24 cellular contexts compared by ENCODE assay signal in genomic region chr4:2546286-2546823, GRCh38. TPM values are rescaled to one million over a fixed set of nuclear protein-coding genes. Genes with fewer than 3 reads are reported as not detected.
A peak's percentile ranks its signal among the peaks of the same experiment; 100 is the strongest.
DNase-seq lines count a peak whose midpoint lies in the region; ATAC-seq, FAIRE-seq and TF ChIP-seq lines count a peak whose summit lies in the region.
"Had no signal": no experiment of that assay in that cellular context is flagged by ENCODE, and none has a peak within 500 bp of the region (broad histone marks: within the 10 kb centered on the region; RNA-seq: fewer than 3 reads in every experiment).

No MANE protein-coding gene starts in this region.

- no peaks in the 10 kb centered on the region; a peak in 1 of 4 replicates for H3K36me3 ChIP-seq in GM12878 (ENCODE audit: control insufficient read depth in 2 of 2, insufficient read depth in 2 of 2, low read length in 1 of 2)

- peaks cover 2% of the 10 kb centered on the region; the same call in 2 of the 3 replicates for H3K9me3 ChIP-seq in GM12878 (replicated peaks; ENCODE audit: control insufficient read depth, insufficient read depth, low read length)

- H3K27me3 Mint-ChIP-seq in activated T-cell treated with anti-CD3 and anti-CD28 coated beads, Interleukin-2, amount 50 U/mL, for 72 hours (ENCODE audit: low read depth): no peaks in the 10 kb centered on the region
- H3K27me3 Mint-ChIP-seq in activated T-cell treated with anti-CD3 and anti-CD28 coated beads, Interleukin-2, amount 50 U/mL, for 4 hours (ENCODE audit: low read depth): no peaks in the 10 kb centered on the region
- H3K27me3 Mint-ChIP-seq in stimulated activated naive CD8-positive, alpha-beta T cell treated with anti-CD3 and anti-CD28 coated beads, Interleukin-15, amount 100 ng/mL, for 72 hours: no peaks in the 10 kb centered on the region
- H3K27me3 Mint-ChIP-seq: B cell; CD8-positive, alpha-beta memory T cell had no signal

- H3K27ac ChIP-seq in GM12878 (ENCODE audit: control insufficient read depth, insufficient read depth): no peak overlapping the region
- H3K27ac ChIP-seq: BLaER1 treated with 17β-estradiol and CSF1 and Interleukin-3, amounts not matched to agents 10 nM and 100 nM had no signal

- no peak overlapping the region for H3K27ac Mint-ChIP-seq in activated T-cell treated with anti-CD3 and anti-CD28 coated beads, Interleukin-2, amount 50 U/mL, for 72 hours
- H3K27ac Mint-ChIP-seq in stimulated activated naive CD8-positive, alpha-beta T cell treated with anti-CD3 and anti-CD28 coated beads, Interleukin-15, amount 100 ng/mL, for 72 hours: no peak overlapping the region
- H3K27ac Mint-ChIP-seq in stimulated activated effector memory CD8-positive, alpha-beta T cell treated with anti-CD3 and anti-CD28 coated beads, Interleukin-12 subunit alpha, Interleukin-12 subunit beta, amount 100 ng/mL, for 72 hours: no peak overlapping the region
- H3K27ac Mint-ChIP-seq: B cell, GM23338, HFFc6 had no signal

- CTCF ChIA-PET in GM12878 (lab: Yijun Ruan, JAX): interaction anchor here (1.4 kb wide), 2 partner anchors 9 to 11 kb away, joined by 5 to 6 read pairs; no protein-coding TSS in a partner anchor

- POLR2A ChIA-PET in GM12878 (lab: Charles Lee): interaction anchor here (0.5 kb wide), 1 partner anchor 41 kb away, joined by 5 read pairs; no protein-coding TSS in a partner anchor

- no peak for DNase-seq in activated T-cell treated with anti-CD3 and anti-CD28 coated beads, Interleukin-2, amount 50 U/mL, for 72 hours
- no peak for DNase-seq in activated T-cell treated with anti-CD3 and anti-CD28 coated beads, Interleukin-2, amount 50 U/mL, for 4 hours
- no peak for DNase-seq in stimulated activated naive CD8-positive, alpha-beta T cell treated with anti-CD3 and anti-CD28 coated beads, Interleukin-15, amount 100 ng/mL, for 72 hours
- DNase-seq in stimulated activated naive CD8-positive, alpha-beta T cell treated with anti-CD3 and anti-CD28 coated beads, Interleukin-15, Interleukin-2, amounts not matched to agents 100 U/mL and 50 U/mL, for 24 hours: no peak
- DNase-seq in GM12878 (ENCODE audit: low read depth, low spot score) (no peak), cardiac septum (ENCODE audit: low spot score) (no peak)
- no peak for DNase-seq in stimulated activated effector memory CD8-positive, alpha-beta T cell treated with anti-CD3 and anti-CD28 coated beads, Interleukin-12 subunit alpha, Interleukin-12 subunit beta, amount 100 ng/mL, for 72 hours (ENCODE audit: low spot score in 2 of 2)
- DNase-seq: CD8-positive, alpha-beta memory T cell; COR-L47; DMS 273 treated with DMSO at 0.1 percent for 48 hours; DMS53; DND-41; EL; HCEC 1CT; HFFc6; IMR-90 had no signal

- H3K9me3 Mint-ChIP-seq in activated T-cell treated with anti-CD3 and anti-CD28 coated beads, Interleukin-2, amount 50 U/mL, for 72 hours: peaks cover 0 to 3% of the 10 kb centered on the region in 2 donors
- H3K9me3 Mint-ChIP-seq in activated T-cell treated with anti-CD3 and anti-CD28 coated beads, Interleukin-2, amount 50 U/mL, for 4 hours: no peaks in the 10 kb centered on the region
- H3K9me3 Mint-ChIP-seq in stimulated activated naive CD8-positive, alpha-beta T cell treated with anti-CD3 and anti-CD28 coated beads, Interleukin-15, amount 100 ng/mL, for 72 hours: no peaks in the 10 kb centered on the region
- H3K9me3 Mint-ChIP-seq in stimulated activated effector memory CD8-positive, alpha-beta T cell treated with anti-CD3 and anti-CD28 coated beads, Interleukin-12 subunit alpha, Interleukin-12 subunit beta, amount 100 ng/mL, for 72 hours: no peaks in the 10 kb centered on the region
- H3K9me3 Mint-ChIP-seq: CD8-positive, alpha-beta memory T cell; GM23338; HFFc6 had no signal

- no peak for TF ChIP-seq RAD21 in GM12878 (IDR thresholded peaks at IDR 0.05; ENCODE audit: insufficient read depth, low read depth, low read length)

- H3K4me3 Mint-ChIP-seq in activated T-cell treated with anti-CD3 and anti-CD28 coated beads, Interleukin-2, amount 50 U/mL, for 72 hours: no peak overlapping the region
- no peak overlapping the region for H3K4me3 Mint-ChIP-seq in activated T-cell treated with anti-CD3 and anti-CD28 coated beads, Interleukin-2, amount 50 U/mL, for 4 hours
- H3K4me3 Mint-ChIP-seq in stimulated activated naive CD8-positive, alpha-beta T cell treated with anti-CD3 and anti-CD28 coated beads, Interleukin-15, amount 100 ng/mL, for 72 hours: no peak overlapping the region
- H3K4me3 Mint-ChIP-seq in stimulated activated effector memory CD8-positive, alpha-beta T cell treated with anti-CD3 and anti-CD28 coated beads, Interleukin-12 subunit alpha, Interleukin-12 subunit beta, amount 100 ng/mL, for 72 hours: no peak overlapping the region
- H3K4me3 Mint-ChIP-seq: B cell; CD8-positive, alpha-beta memory T cell; GM23338; HFFc6 had no signal

- H4K20me1 ChIP-seq in GM12878 (ENCODE audit: control insufficient read depth, insufficient read depth): no peaks in the 10 kb centered on the region; the same call in 1 of the 2 replicates

- H3K4me1 Mint-ChIP-seq in activated T-cell treated with anti-CD3 and anti-CD28 coated beads, Interleukin-2, amount 50 U/mL, for 72 hours (ENCODE audit: low read depth): peaks cover 35% of the 10 kb centered on the region
- H3K4me1 Mint-ChIP-seq in activated T-cell treated with anti-CD3 and anti-CD28 coated beads, Interleukin-2, amount 50 U/mL, for 4 hours (ENCODE audit: low read depth): peaks cover 22% of the 10 kb centered on the region
- peaks cover 18% of the 10 kb centered on the region for H3K4me1 Mint-ChIP-seq in stimulated activated naive CD8-positive, alpha-beta T cell treated with anti-CD3 and anti-CD28 coated beads, Interleukin-15, amount 100 ng/mL, for 72 hours
- peaks cover 31% of the 10 kb centered on the region for H3K4me1 Mint-ChIP-seq in stimulated activated effector memory CD8-positive, alpha-beta T cell treated with anti-CD3 and anti-CD28 coated beads, Interleukin-12 subunit alpha, Interleukin-12 subunit beta, amount 100 ng/mL, for 72 hours
- H3K4me1 Mint-ChIP-seq: GM23338 had no signal

- no peak overlapping the region for H3K4me3 ChIP-seq in GM12878
- H3K4me3 ChIP-seq: BLaER1 treated with 17β-estradiol and CSF1 and Interleukin-3, amounts not matched to agents 10 nM and 100 nM; GM23338 had no signal

- H3K4me2 ChIP-seq in GM12878 (ENCODE audit: control insufficient read depth, insufficient read depth): no peak overlapping the region
- H3K4me2 ChIP-seq: BLaER1 treated with 17β-estradiol and CSF1 and Interleukin-3, amounts not matched to agents 10 nM and 100 nM; GM23338 had no signal

- H3K9ac ChIP-seq in GM12878 (ENCODE audit: control insufficient read depth, insufficient read depth, low read length): no peak overlapping the region
- H3K9ac ChIP-seq: BLaER1 treated with 17β-estradiol and CSF1 and Interleukin-3, amounts not matched to agents 10 nM and 100 nM had no signal

- BruUV-seq in GM12878 (replicated peaks; lab: Mats Ljungman, UMichigan): TSS peak; percentile 19

- no peak for TF ChIP-seq CTCF in GM12878 (IDR thresholded peaks at IDR 0.05 in 2 of 3, conservative IDR thresholded peaks at IDR 0.05 in 1 of 3; ENCODE audit: control insufficient read depth in 2 of 3, extremely low read depth in 1 of 3, insufficient read depth in 1 of 3, low read depth in 3 of 3, low read length in 3 of 3)

- no peak overlapping the region for H2AFZ ChIP-seq in GM12878 (ENCODE audit: control insufficient read depth, low read depth, low read length)
- H2AFZ ChIP-seq: GM23338 had no signal

- no peak for TF ChIP-seq POLR2A in GM12878 (IDR thresholded peaks at IDR 0.05; ENCODE audit: low read depth, low read length)

- no peak for FAIRE-seq in GM12878 (lab: Jason Lieb, UNC)
- FAIRE-seq: GM12891, GM18507, H54, HTR-8/SVneo had no signal

- H3K36me3 Mint-ChIP-seq in activated T-cell treated with anti-CD3 and anti-CD28 coated beads, Interleukin-2, amount 50 U/mL, for 72 hours (ENCODE audit: insufficient read depth in 2 of 2): peaks cover 0 to 3% of the 10 kb centered on the region in 2 donors
- peaks cover 5% of the 10 kb centered on the region for H3K36me3 Mint-ChIP-seq in activated T-cell treated with anti-CD3 and anti-CD28 coated beads, Interleukin-2, amount 50 U/mL, for 4 hours (ENCODE audit: insufficient read depth)
- peaks cover 4% of the 10 kb centered on the region for H3K36me3 Mint-ChIP-seq in stimulated activated effector memory CD8-positive, alpha-beta T cell treated with anti-CD3 and anti-CD28 coated beads, Interleukin-12 subunit alpha, Interleukin-12 subunit beta, amount 100 ng/mL, for 72 hours

- SMC1A ChIA-PET in GM12878 (lab: Charles Lee; ENCODE audit: uncharacterized antibody, unreplicated experiment): interaction anchor here (0.7 kb wide), 1 partner anchor 17 kb away, joined by 3 read pairs; no protein-coding TSS in a partner anchor

- RAD21 ChIA-PET in GM12878 (lab: Charles Lee; ENCODE audit: unreplicated experiment): no interaction called here

- ATAC-seq in activated T-cell treated with anti-CD3 and anti-CD28 coated beads, Interleukin-2, amount 50 U/mL, for 72 hours (replicated peaks in 1 of 2): peak; percentile 32 to 80
- no peak for ATAC-seq in activated T-cell treated with anti-CD3 and anti-CD28 coated beads, Interleukin-2, amount 50 U/mL, for 4 hours
- ATAC-seq in stimulated activated naive CD8-positive, alpha-beta T cell treated with anti-CD3 and anti-CD28 coated beads, Interleukin-15, amount 100 ng/mL, for 72 hours: peak; percentile 33
- no peak for ATAC-seq in stimulated activated naive CD8-positive, alpha-beta T cell treated with anti-CD3 and anti-CD28 coated beads, Interleukin-15, Interleukin-2, amounts not matched to agents 100 U/mL and 50 U/mL, for 24 hours
- no peak for ATAC-seq in GM12878
- peak; percentile 56 for ATAC-seq in stimulated activated effector memory CD8-positive, alpha-beta T cell treated with anti-CD3 and anti-CD28 coated beads, Interleukin-12 subunit alpha, Interleukin-12 subunit beta, amount 100 ng/mL, for 72 hours
- no peak for ATAC-seq in GM19397 (IDR thresholded peaks at IDR 0.05; ENCODE audit: unreplicated experiment)
- ATAC-seq: GM23338 had no signal

- peaks cover 62% of the 10 kb centered on the region for H3K79me2 ChIP-seq in GM12878 (ENCODE audit: control insufficient read depth, insufficient read depth, low read length)

- intact Hi-C loops in GM12878 (cut with micrococcal nuclease; ENCODE audit: unreplicated experiment): no loop called here
- intact Hi-C loops in cardiac septum (cut with DNase I): no loop called here

- in situ Hi-C loops in GM12878 (cut with MboI): no loop called here

- H3K4me1 ChIP-seq in GM12878 (ENCODE audit: control insufficient read depth, insufficient read depth, low read length): no peaks in the 10 kb centered on the region; the same call in 1 of the 2 replicates

- no peaks in the 10 kb centered on the region for H3K27me3 ChIP-seq in GM12878 (replicated peaks in 1 of 2; ENCODE audit: control insufficient read depth in 2 of 2, insufficient read depth in 2 of 2, low read length in 1 of 2)
- H3K27me3 ChIP-seq: BLaER1 treated with 17β-estradiol and CSF1 and Interleukin-3, amounts not matched to agents 10 nM and 100 nM had no signal

- no peak for TF ChIP-seq EP300 in GM12878 (IDR thresholded peaks at IDR 0.05; ENCODE audit: borderline replicate concordance in 1 of 2, control insufficient read depth in 1 of 2, low read depth in 2 of 2, low read length in 2 of 2)

RNA-seq across cellular contexts. Expression of gene FAM193A, which starts 9.9 kb away (rescaled TPM):
- 10 to 100 TPM; 36.2 to 36.5 TPM for total RNA-seq in activated T-cell treated with anti-CD3 and anti-CD28 coated beads, Interleukin-2, amount 50 U/mL, for 72 hours
- total RNA-seq in activated T-cell treated with anti-CD3 and anti-CD28 coated beads, Interleukin-2, amount 50 U/mL, for 4 hours: 10 to 100 TPM; 24.7 to 25.3 (median 24.9) TPM
- total RNA-seq in GM12878 (2013; cell fraction: nucleolus; rRNA removed): 80.1 and 89.1 TPM in 2 replicates
- total RNA-seq in GM12878 (2014; rRNA removed): 9.3 and 9.8 TPM in 2 replicates
- total RNA-seq in GM12878 (2014; rRNA removed; fragmentation: Illumina TruSeq; extraction: Trizol): 8.6 and 8.9 TPM in 2 replicates
- 22.2 and 23.3 TPM in 2 replicates for total RNA-seq in GM12878 (2021)
- 8.2 TPM for polyA plus RNA-seq in GM12878 (2011; ENCODE audit: low read depth)
- 3.7 and 5.1 TPM in 2 replicates for polyA plus RNA-seq in GM12878 (2011; rRNA removed)
- polyA plus RNA-seq in GM12878 (2011; cell fraction: cytosol; rRNA removed): 7.5 and 9.4 TPM in 2 replicates
- 15.9 and 22.4 TPM in 2 replicates for polyA plus RNA-seq in GM12878 (2011; cell fraction: nucleus; rRNA removed)
- 13.2 and 14.7 TPM in 2 replicates for polyA plus RNA-seq in GM12878 (2012)
- polyA plus RNA-seq in GM12878 (2014; fragmentation: Illumina TruSeq; extraction: Trizol): 8.5 and 12.4 TPM in 2 replicates
- under 1 TPM; 0.52 to 0.91 TPM for polyA plus RNA-seq in GM12878 (2014; fragmentation: Nextera tagmentation; extraction: Ambion mirVana)
- 8.6 and 10.3 TPM in 2 replicates for polyA plus RNA-seq in GM12878 (2014; rRNA removed)
- polyA plus RNA-seq in GM12878 (2016; fragmentation: Nextera tagmentation; extraction: Ambion mirVana): 1 to 10 TPM; 5.3 to 6.1 TPM
- 15.6 and 20.9 TPM in 2 replicates for polyA minus RNA-seq in GM12878 (2011; rRNA and poly(A)+ RNA removed)
- polyA minus RNA-seq in GM12878 (2011; cell fraction: cytosol; rRNA and poly(A)+ RNA removed): 11.9 and 12.1 TPM in 2 replicates
- polyA minus RNA-seq in GM12878 (2011; cell fraction: nucleus; rRNA and poly(A)+ RNA removed): 16.8 and 30.8 TPM in 2 replicates
- 19.5 TPM for total RNA-seq in cardiac septum

Comparison
In these comparisons a context has a peak if more than half of its experiments do, and no peak if none do; other contexts are left out.
1. ATAC-seq: peak in activated T-cell treated with anti-CD3 and anti-CD28 coated beads, Interleukin-2, amount 50 U/mL, for 72 hours (2 of 2), stimulated activated naive CD8-positive, alpha-beta T cell treated with anti-CD3 and anti-CD28 coated beads, Interleukin-15, amount 100 ng/mL, for 72 hours (single experiment) and stimulated activated effector memory CD8-positive, alpha-beta T cell treated with anti-CD3 and anti-CD28 coated beads, Interleukin-12 subunit alpha, Interleukin-12 subunit beta, amount 100 ng/mL, for 72 hours (single experiment); none in activated T-cell treated with anti-CD3 and anti-CD28 coated beads, Interleukin-2, amount 50 U/mL, for 4 hours (0 of 2), stimulated activated naive CD8-positive, alpha-beta T cell treated with anti-CD3 and anti-CD28 coated beads, Interleukin-15, Interleukin-2, amounts not matched to agents 100 U/mL and 50 U/mL, for 24 hours (single experiment), GM12878 (single experiment) and GM19397 (single experiment).